8 cellular contexts compared by ENCODE assay signal in genomic region chr11:71252782-71253730, GRCh38. TPM values are rescaled to one million over a fixed set of nuclear protein-coding genes. Genes with fewer than 3 reads are reported as not detected.
DNase-seq lines count a peak whose midpoint lies in the region; ATAC-seq, FAIRE-seq and TF ChIP-seq lines count a peak whose summit lies in the region.

No MANE protein-coding gene starts in this region.

- peaks cover 2% of the 10 kb centered on the region for H3K4me1 Mint-ChIP-seq in activated CD4-positive, alpha-beta memory T cell treated with anti-CD3 and anti-CD28 coated beads, Interleukin-2, amount 10 ng/mL, durations not matched to agents 7 days and 5 days

- FAIRE-seq in GM12891 (lab: Jason Lieb, UNC) = no peak

- TF ChIP-seq POLR2A in GM12891 (IDR thresholded peaks at IDR 0.05; ENCODE audit: low read depth, low read length) = no peak

- H3K4me3 Mint-ChIP-seq in activated CD4-positive, alpha-beta memory T cell treated with anti-CD3 and anti-CD28 coated beads, Interleukin-2, amount 10 ng/mL, durations not matched to agents 7 days and 5 days = no peak overlapping the region

- H3K79me2 ChIP-seq in ACC112 (ENCODE audit: control insufficient read depth, insufficient read depth, low read length, unreplicated experiment) = no peaks in the 10 kb centered on the region

- no peak overlapping the region for H3K27ac Mint-ChIP-seq in activated CD4-positive, alpha-beta memory T cell treated with anti-CD3 and anti-CD28 coated beads, Interleukin-2, amount 10 ng/mL, durations not matched to agents 7 days and 5 days

- intact Hi-C loops in dorsolateral prefrontal cortex (cut with DNase I) (loop anchor here in 1 of 2 donors (5.0 to 10.0 kb wide), 3 partner anchors 106 to 172 kb away; no protein-coding TSS in a partner anchor), mucosa of descending colon (cut with DNase I, micrococcal nuclease) (no loop called here)

- H3K27me3 ChIP-seq in ACC112 (ENCODE audit: insufficient read depth, low read length) (no peaks in the 10 kb centered on the region), dorsolateral prefrontal cortex (peaks cover 0 to 54% (median 28%) of the 10 kb centered on the region in 45 donors)

- ATAC-seq in mucosa of descending colon (peak; percentile 69), GM19351 (IDR thresholded peaks at IDR 0.05; ENCODE audit: unreplicated experiment) (no peak), HG03457 (IDR thresholded peaks at IDR 0.05; ENCODE audit: unreplicated experiment) (no peak)

- no peak for TF ChIP-seq CTCF in dorsolateral prefrontal cortex (IDR thresholded peaks at IDR 0.05 in 54 of 56, conservative IDR thresholded peaks at IDR 0.05 in 2 of 56; ENCODE audit: low read depth in 1 of 56, partially characterized antibody in 56 of 56)
- TF ChIP-seq CTCF in mucosa of descending colon (IDR thresholded peaks at IDR 0.05) = no peak

- POLR2A ChIA-PET in activated CD4-positive, alpha-beta memory T cell treated with anti-CD3 and anti-CD28 coated beads, Interleukin-2, amount 10 ng/mL, durations not matched to agents 7 days and 5 days (lab: Charles Lee) = no interaction called here

- H3K36me3 ChIP-seq in ACC112 (ENCODE audit: insufficient read depth, low read length) (no peaks in the 10 kb centered on the region), mucosa of descending colon (ENCODE audit: low read depth) (no peaks in the 10 kb centered on the region)

- no peaks in the 10 kb centered on the region for H3K9me3 ChIP-seq in mucosa of descending colon

- no peaks in the 10 kb centered on the region for H3K9me3 Mint-ChIP-seq in activated CD4-positive, alpha-beta memory T cell treated with anti-CD3 and anti-CD28 coated beads, Interleukin-2, amount 10 ng/mL, durations not matched to agents 7 days and 5 days

- H3K4me3 ChIP-seq in ACC112 (ENCODE audit: low read depth, low read length) (peak overlapping the region; percentile 90), dorsolateral prefrontal cortex (peak overlapping the region in 55 of 59 donors; percentile 16 to 71 (median 51)), mucosa of descending colon (peak overlapping the region; percentile 63)

- DNase-seq in HS-27A (ENCODE audit: low read depth) (peak; percentile 63), dorsolateral prefrontal cortex (no peak), mucosa of descending colon (peak in 2 of 3 donors; percentile 73 to 78), GM12891 (ENCODE audit: insufficient read length, low spot score) (no peak)
- DNase-seq in activated CD4-positive, alpha-beta memory T cell treated with anti-CD3 and anti-CD28 coated beads, Interleukin-2, amount 10 ng/mL, durations not matched to agents 7 days and 5 days = no peak

- no peaks in the 10 kb centered on the region for H3K36me3 Mint-ChIP-seq in activated CD4-positive, alpha-beta memory T cell treated with anti-CD3 and anti-CD28 coated beads, Interleukin-2, amount 10 ng/mL, durations not matched to agents 7 days and 5 days (ENCODE audit: low read depth)

- CTCF ChIA-PET in activated CD4-positive, alpha-beta memory T cell treated with anti-CD3 and anti-CD28 coated beads, Interleukin-2, amount 10 ng/mL, durations not matched to agents 7 days and 5 days (lab: Charles Lee) = no interaction called here

- H3K27ac ChIP-seq in ACC112 (ENCODE audit: low read depth, low read length) (peak overlapping the region; percentile 40; the same call in 1 of the 2 replicates), dorsolateral prefrontal cortex (peak overlapping the region in 1 of 59 donors; percentile 61)

- peak overlapping the region; percentile 78 for H2AFZ ChIP-seq in ACC112 (ENCODE audit: low read length, unreplicated experiment)

- H3K4me1 ChIP-seq in ACC112 (ENCODE audit: control insufficient read depth, insufficient read depth, low read length, unreplicated experiment) (peaks cover 14% of the 10 kb centered on the region), mucosa of descending colon (ENCODE audit: low read depth) (no peaks in the 10 kb centered on the region)

- peaks cover 42% of the 10 kb centered on the region for H3K27me3 Mint-ChIP-seq in activated CD4-positive, alpha-beta memory T cell treated with anti-CD3 and anti-CD28 coated beads, Interleukin-2, amount 10 ng/mL, durations not matched to agents 7 days and 5 days

TF ChIP-seq in GM12891, 5 proteins besides CTCF, POLR2A, EP300 and RAD21:
- TF ChIP-seq POU2F2 (IDR thresholded peaks at IDR 0.05; ENCODE audit: low read depth, low read length) (no peak), POLR2AphosphoS5 (IDR thresholded peaks at IDR 0.05; ENCODE audit: low read depth, low read length) (no peak), TAF1 (IDR thresholded peaks at IDR 0.05; ENCODE audit: low read depth, low read length) (no peak), SPI1 (IDR thresholded peaks at IDR 0.05; ENCODE audit: low read depth, low read length) (no peak), PAX5 (IDR thresholded peaks at IDR 0.05; ENCODE audit: insufficient read depth, low read length, severe bottlenecking) (no peak)

RNA-seq across cellular contexts. Expression of gene SHANK2, which starts 0.7 kb away (rescaled TPM):
- total RNA-seq in dorsolateral prefrontal cortex (100 to 1,000 TPM in 34 of 120 experiments, 10 to 100 TPM in 86; 24.5 to 131 (median 91.2) TPM), mucosa of descending colon (10 to 100 TPM; 25.8 to 58.0 (median 38.7) TPM)
- polyA plus RNA-seq in GM12891 (2012; ENCODE audit: low read depth, missing spikeins) = 0.13 TPM
- not detected for total RNA-seq in activated CD4-positive, alpha-beta memory T cell treated with anti-CD3 and anti-CD28 coated beads, Interleukin-2, amount 10 ng/mL, durations not matched to agents 7 days and 5 days

Comparison
In these comparisons a context has a peak if more than half of its experiments do, and no peak if none do; other contexts are left out.
1. DNase-seq: peak in HS-27A (single experiment) and mucosa of descending colon (2 of 3); none in dorsolateral prefrontal cortex (0 of 10), GM12891 (single experiment) and activated CD4-positive, alpha-beta memory T cell treated with anti-CD3 and anti-CD28 coated beads, Interleukin-2, amount 10 ng/mL, durations not matched to agents 7 days and 5 days (single experiment).
2. RNA of gene SHANK2, which starts 0.7 kb away (total RNA-seq): 24.5 to 131 TPM in dorsolateral prefrontal cortex and 25.8 to 58.0 TPM in mucosa of descending colon; not detected in activated CD4-positive, alpha-beta memory T cell treated with anti-CD3 and anti-CD28 coated beads, Interleukin-2, amount 10 ng/mL, durations not matched to agents 7 days and 5 days; every median in the first group is over 10 times any median in the second.
3. Peak in every context shown above with its lines, with median percentiles within 50 percentile points of each other: H3K4me3 ChIP-seq.